In genomic region chr7:112204072-112204775, GRCh38 we compare ENCODE assay signal across 8 cellular contexts. TPM values are rescaled to one million over a fixed set of nuclear protein-coding genes. Genes with fewer than 3 reads are reported as not detected.
DNase-seq lines count a peak whose midpoint lies in the region; ATAC-seq and TF ChIP-seq lines count a peak whose summit lies in the region.

No MANE protein-coding gene starts in this region.

- no peak for TF ChIP-seq CTCF in choroid plexus epithelial cell (conservative IDR thresholded peaks at IDR 0.05; ENCODE audit: low read depth, low read length)

- H3K36me3 ChIP-seq in muscle layer of duodenum (ENCODE audit: control insufficient read depth in 1 of 2, insufficient read depth in 2 of 2, low read length in 2 of 2), result no peaks in the 10 kb centered on the region

- peaks cover 0 to 11% of the 10 kb centered on the region in 2 donors for H3K4me1 ChIP-seq in muscle layer of duodenum (ENCODE audit: control insufficient read depth in 1 of 2, insufficient read depth in 2 of 2, low read length in 2 of 2)

- ATAC-seq in HG03460 (IDR thresholded peaks at IDR 0.05; ENCODE audit: unreplicated experiment) (no peak), esophagus mucosa (no peak), HG02870 (IDR thresholded peaks at IDR 0.05; ENCODE audit: unreplicated experiment) (no peak), HG03439 (IDR thresholded peaks at IDR 0.05; ENCODE audit: unreplicated experiment) (no peak)

- no peaks in the 10 kb centered on the region for H3K27me3 ChIP-seq in muscle layer of duodenum (ENCODE audit: low read depth, low read length)

- H3K4me3 ChIP-seq in GM08714 (ENCODE audit: low read length) (peak overlapping the region; percentile 72), choroid plexus epithelial cell (ENCODE audit: low read depth, low read length) (peak overlapping the region; percentile 91), muscle layer of duodenum (ENCODE audit: low read depth in 1 of 2, low read length in 2 of 2) (peak overlapping the region; percentile 94 to 99)

- no peaks in the 10 kb centered on the region for H3K9me3 ChIP-seq in muscle layer of duodenum (ENCODE audit: control insufficient read depth in 1 of 2, low read length in 2 of 2)

- peak; percentile 29 for DNase-seq in NCI-H524 treated with DMSO at 0.1 percent for 48 hours (lab: John Stamatoyannopoulos, UW)
- peak; percentile 22 for DNase-seq in choroid plexus epithelial cell (ENCODE audit: low read depth)

- peak overlapping the region; percentile 73 for H3K27ac ChIP-seq in muscle layer of duodenum (ENCODE audit: low read length)

RNA-seq across cellular contexts. Expression of gene DOCK4, which starts 2.0 kb away (rescaled TPM):
- 6.5 TPM for total RNA-seq in esophagus mucosa

RNA-seq across cellular contexts. Expression of gene ZNF277, which starts 2.3 kb away (rescaled TPM):
- 17.0 TPM for total RNA-seq in esophagus mucosa
